In genomic region chr2:79393806-79394484, GRCh38 we compare ENCODE assay signal across 11 cellular contexts.
DNase-seq lines count a peak whose midpoint lies in the region; ATAC-seq and TF ChIP-seq lines count a peak whose summit lies in the region.
"Had no signal": no experiment of that assay in that cellular context is flagged by ENCODE, and none has a peak within 500 bp of the region (broad histone marks: within the 10 kb centered on the region; RNA-seq: fewer than 3 reads in every experiment).

No MANE protein-coding gene starts in this region.

- no peaks in the 10 kb centered on the region for H3K27me3 Mint-ChIP-seq in glutamatergic neuron (ENCODE audit: unreplicated experiment)
- H3K27me3 Mint-ChIP-seq: memory B cell had no signal

- no peak for ATAC-seq in GM19328 (IDR thresholded peaks at IDR 0.05; ENCODE audit: unreplicated experiment)
- ATAC-seq in GM18511 (IDR thresholded peaks at IDR 0.05; ENCODE audit: unreplicated experiment) = no peak
- ATAC-seq in HG02571 (IDR thresholded peaks at IDR 0.05; ENCODE audit: unreplicated experiment) = no peak

- H3K36me3 Mint-ChIP-seq in glutamatergic neuron (ENCODE audit: unreplicated experiment) = no peaks in the 10 kb centered on the region
- H3K36me3 Mint-ChIP-seq: memory B cell had no signal

- peak overlapping the region; percentile 56 for H3K27ac Mint-ChIP-seq in glutamatergic neuron (ENCODE audit: unreplicated experiment)
- H3K27ac Mint-ChIP-seq: memory B cell had no signal

- no peak for TF ChIP-seq CTCF in glutamatergic neuron (IDR thresholded peaks at IDR 0.05; ENCODE audit: partially characterized antibody, unreplicated experiment)

- H3K4me3 Mint-ChIP-seq in glutamatergic neuron (ENCODE audit: unreplicated experiment) = no peak overlapping the region
- H3K4me3 Mint-ChIP-seq: memory B cell had no signal

- DNase-seq in HT1080 (ENCODE audit: low read depth) (peak; percentile 27), NCI-H748 treated with DMSO at 0.1 percent for 48 hours (lab: John Stamatoyannopoulos, UW) (peak; percentile 84), glutamatergic neuron (peak; percentile 31), occipital lobe (lab: John Stamatoyannopoulos, UW) (peak; percentile 21), HuH-7.5 (ENCODE audit: low spot score) (no peak)
- DNase-seq: NCI-H446 treated with DMSO at 0.1 percent for 48 hours, T-helper 1 cell had no signal

- H3K4me1 Mint-ChIP-seq in glutamatergic neuron (ENCODE audit: low read depth, unreplicated experiment) = peaks cover 5% of the 10 kb centered on the region
- H3K4me1 Mint-ChIP-seq: memory B cell had no signal

- H3K9me3 Mint-ChIP-seq in glutamatergic neuron (ENCODE audit: unreplicated experiment) = no peaks in the 10 kb centered on the region
